In genomic region chr1:32997381-32997891, GRCh38 we compare ENCODE assay signal across 10 cellular contexts. TPM values are rescaled to one million over a fixed set of nuclear protein-coding genes. Genes with fewer than 3 reads are reported as not detected.
A peak's percentile ranks its signal among the peaks of the same experiment; 100 is the strongest.
DNase-seq lines count a peak whose midpoint lies in the region; ATAC-seq and TF ChIP-seq lines count a peak whose summit lies in the region.
"Had no signal": no experiment of that assay in that cellular context is flagged by ENCODE, and none has a peak within 500 bp of the region (broad histone marks: within the 10 kb centered on the region; RNA-seq: fewer than 3 reads in every experiment).

No MANE protein-coding gene starts in this region.

- peak overlapping the region; percentile 66 for H3K27ac ChIP-seq in smooth muscle cell (ENCODE audit: low read depth)
- H3K27ac ChIP-seq: 22Rv1, parathyroid adenoma had no signal

- peaks cover 56% of the 10 kb centered on the region for H3K4me1 Mint-ChIP-seq in T-helper 1 cell treated with Interleukin-12 subunit alpha and Interleukin-12 subunit beta and Interleukin-4 antibody, amounts not matched to agents 30 μg/mL and 1 μg/mL, for 36 hours (ENCODE audit: low read depth)
- H3K4me1 Mint-ChIP-seq in T-helper 17 cell: peaks cover 29% of the 10 kb centered on the region

- H3K36me3 ChIP-seq in smooth muscle cell (ENCODE audit: low read depth): no peaks in the 10 kb centered on the region

- H3K4me1 ChIP-seq in smooth muscle cell (ENCODE audit: low read depth): no peaks in the 10 kb centered on the region
- H3K4me1 ChIP-seq: parathyroid adenoma had no signal

- no peak overlapping the region for H3K4me2 ChIP-seq in smooth muscle cell

- H3F3A ChIP-seq in smooth muscle cell (ENCODE audit: low read depth): no peaks in the 10 kb centered on the region

- TF ChIP-seq CTCF in fibroblast of villous mesenchyme (IDR thresholded peaks at IDR 0.05; ENCODE audit: insufficient read depth, low read depth, low read length) (no peak), smooth muscle cell (IDR thresholded peaks at IDR 0.05; ENCODE audit: borderline replicate concordance, insufficient read depth, poor library complexity, severe bottlenecking) (no peak)

- WGBS in smooth muscle cell (ENCODE audit: low lambda C conversion rate): 58% methylated on average over 2 of the region's 2 CpGs

- H3K4me3 ChIP-seq in fibroblast of villous mesenchyme (ENCODE audit: low read depth, low read length) (no peak overlapping the region), smooth muscle cell (no peak overlapping the region)

- H3K27ac Mint-ChIP-seq in T-helper 1 cell treated with Interleukin-12 subunit alpha and Interleukin-12 subunit beta and Interleukin-4 antibody, amounts not matched to agents 30 μg/mL and 1 μg/mL, for 36 hours: peak overlapping the region; percentile 86
- peak overlapping the region; percentile 90 for H3K27ac Mint-ChIP-seq in T-helper 17 cell

- no peaks in the 10 kb centered on the region for H4K20me1 ChIP-seq in smooth muscle cell (ENCODE audit: low read depth)

- H3K36me3 Mint-ChIP-seq in T-helper 1 cell treated with Interleukin-12 subunit alpha and Interleukin-12 subunit beta and Interleukin-4 antibody, amounts not matched to agents 30 μg/mL and 1 μg/mL, for 36 hours (ENCODE audit: low read depth): peaks cover 15% of the 10 kb centered on the region
- H3K36me3 Mint-ChIP-seq in T-helper 17 cell (ENCODE audit: low read depth): no peaks in the 10 kb centered on the region

- no peak overlapping the region for H2AFZ ChIP-seq in smooth muscle cell (ENCODE audit: low read depth)
- H2AFZ ChIP-seq: parathyroid adenoma had no signal

- DNase-seq in T-helper 1 cell: no peak
- no peak for DNase-seq in T-helper 17 cell
- peak; percentile 54 for DNase-seq in fibroblast of villous mesenchyme (ENCODE audit: low read depth)
- no peak for DNase-seq in smooth muscle cell (lab: John Stamatoyannopoulos, UW; ENCODE audit: unreplicated experiment)
- no peak for DNase-seq in DMS 273 treated with DMSO at 0.1 percent for 48 hours (lab: John Stamatoyannopoulos, UW)
- DNase-seq in NOMO-1 treated with DMSO at 0.1 percent for 48 hours (lab: John Stamatoyannopoulos, UW; ENCODE audit: unreplicated experiment): no peak
- DNase-seq in activated effector memory CD4-positive, alpha-beta T cell treated with Interleukin-2 at 50 U/mL for 16 hours: no peak

- no peak overlapping the region for H3K4me3 Mint-ChIP-seq in T-helper 1 cell treated with Interleukin-12 subunit alpha and Interleukin-12 subunit beta and Interleukin-4 antibody, amounts not matched to agents 30 μg/mL and 1 μg/mL, for 36 hours
- peak overlapping the region; percentile 68 for H3K4me3 Mint-ChIP-seq in T-helper 17 cell

- H3K27me3 ChIP-seq in smooth muscle cell (ENCODE audit: low read depth): no peaks in the 10 kb centered on the region

- no peaks in the 10 kb centered on the region for H3K79me2 ChIP-seq in smooth muscle cell (ENCODE audit: low read depth)
- H3K79me2 ChIP-seq: parathyroid adenoma had no signal

- H3K9me3 Mint-ChIP-seq in T-helper 1 cell treated with Interleukin-12 subunit alpha and Interleukin-12 subunit beta and Interleukin-4 antibody, amounts not matched to agents 30 μg/mL and 1 μg/mL, for 36 hours: no peaks in the 10 kb centered on the region

- no peaks in the 10 kb centered on the region for H3K27me3 Mint-ChIP-seq in T-helper 1 cell treated with Interleukin-12 subunit alpha and Interleukin-12 subunit beta and Interleukin-4 antibody, amounts not matched to agents 30 μg/mL and 1 μg/mL, for 36 hours (ENCODE audit: low read depth)
- H3K27me3 Mint-ChIP-seq in T-helper 17 cell: no peaks in the 10 kb centered on the region

- no peak for ATAC-seq in T-helper 17 cell

- H3K9ac ChIP-seq in smooth muscle cell (ENCODE audit: low read depth): no peak overlapping the region
- H3K9ac ChIP-seq: parathyroid adenoma had no signal

- H3K9me3 ChIP-seq in T-helper 17 cell (ENCODE audit: control insufficient read depth, low read length, poor library complexity, severe bottlenecking) (no peaks in the 10 kb centered on the region), smooth muscle cell (replicated peaks; ENCODE audit: low read depth) (no peaks in the 10 kb centered on the region)

RNA-seq across cellular contexts. Expression of gene RNF19B, which starts 32.8 kb away (rescaled TPM):
- total RNA-seq in T-helper 17 cell (10 to 100 TPM; 67.1 to 87.7 TPM), fibroblast of villous mesenchyme (9.3 and 9.5 TPM in 2 replicates), smooth muscle cell (11.2 and 13.5 TPM in 2 replicates)
- polyA plus RNA-seq in smooth muscle cell: 12.3 and 13.8 TPM in 2 replicates

RNA-seq across cellular contexts. Expression of gene AK2, which starts 39.2 kb away (rescaled TPM):
- total RNA-seq in T-helper 17 cell: 10 to 100 TPM; 51.1 to 61.7 TPM
- 99.7 and 120 TPM in 2 replicates for total RNA-seq in fibroblast of villous mesenchyme
- 89.8 and 132 TPM in 2 replicates for total RNA-seq in smooth muscle cell
- 121 and 142 TPM in 2 replicates for polyA plus RNA-seq in smooth muscle cell
